Comparison of ENCODE assay signal across 8 cellular contexts in the genomic region with DNA sequence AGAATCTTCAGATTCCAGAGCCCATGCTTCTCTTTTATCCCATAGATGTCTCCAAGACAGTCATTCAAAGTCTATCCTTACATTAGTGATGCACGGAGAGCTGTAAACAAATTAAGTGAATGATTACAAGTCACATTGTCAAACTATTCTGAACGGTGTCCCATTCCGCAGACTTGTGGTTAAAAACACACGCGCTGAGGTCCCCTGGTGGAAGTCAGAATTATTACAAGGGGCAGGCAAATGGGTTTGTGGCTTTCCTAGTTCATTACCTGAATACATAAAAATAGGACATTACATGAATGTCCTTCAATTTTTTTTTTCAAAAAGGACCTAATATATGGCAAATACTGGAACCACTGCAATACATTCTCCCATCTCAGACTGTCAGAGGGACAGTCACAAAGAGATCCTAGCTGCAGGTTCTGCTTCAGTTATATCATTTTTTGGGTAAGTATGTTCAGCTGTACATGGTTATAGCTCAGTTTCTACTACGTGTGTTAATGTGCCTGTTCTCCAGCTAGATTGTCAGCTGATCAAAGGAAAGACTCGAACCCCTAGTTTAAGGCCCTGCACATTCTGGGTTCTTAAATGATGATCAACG. TPM values are rescaled to one million over a fixed set of nuclear protein-coding genes. Genes with fewer than 3 reads are reported as not detected.
DNase-seq lines count a peak whose midpoint lies in the region; ATAC-seq and TF ChIP-seq lines count a peak whose summit lies in the region.

No MANE protein-coding gene starts in this region.

- H4K20me1 ChIP-seq in Karpas-422 (ENCODE audit: insufficient read depth, low read depth, low read length) = no peaks in the 10 kb centered on the region

- H2AFZ ChIP-seq in Karpas-422 (ENCODE audit: low read length) = no peak overlapping the region

- H3K27ac ChIP-seq in Karpas-422 (ENCODE audit: low read length) (no peak overlapping the region), spleen (no peak overlapping the region)

- intact Hi-C loops in spleen (cut with DNase I; ENCODE audit: low total_unique reads) = no loop called here

- H3K27me3 ChIP-seq in Karpas-422 (ENCODE audit: low read length) (0 out of 2 replicates have a peak, but pooled peaks cover 3% of the 10 kb centered on the region), spleen (replicated peaks in 1 of 7) (peaks cover 0 to 21% (median 0%) of the 10 kb centered on the region in 7 donors)

- H3K4me1 ChIP-seq in Karpas-422 (ENCODE audit: low read length) (no peaks in the 10 kb centered on the region), spleen (peaks cover 6 to 35% (median 20%) of the 10 kb centered on the region in 6 donors)

- TF ChIP-seq POLR2A in spleen (IDR thresholded peaks at IDR 0.05) = no peak

- TF ChIP-seq CTCF in astrocyte of the cerebellum (IDR thresholded peaks at IDR 0.05; ENCODE audit: low read depth, low read length, missing control alignments) (peak; percentile 84), spleen (IDR thresholded peaks at IDR 0.05 in 8 of 11, conservative IDR thresholded peaks at IDR 0.05 in 3 of 11) (peak; percentile 59 to 90 (median 81))

- peak; percentile 61 for DNase-seq in G401 (ENCODE audit: low spot score)
- peak; percentile 85 for DNase-seq in Karpas-422
- DNase-seq in SK-MEL-5 (ENCODE audit: low read depth, low spot score) = peak; percentile 70
- DNase-seq in astrocyte of the cerebellum (ENCODE audit: low read depth) = peak; percentile 42
- DNase-seq in iPS-NIHi11 (ENCODE audit: low spot score) = peak; percentile 51
- no peak for DNase-seq in spleen
- DNase-seq in GM19238 (ENCODE audit: insufficient read length, low spot score) = no peak

- in situ Hi-C loops in G401 (cut with HindIII; ENCODE audit: low sequenced_read_pairs) = no loop called here
- in situ Hi-C loops in SK-MEL-5 (cut with HindIII; ENCODE audit: low pct_unique_long_range_greater_than_20kb, low sequenced_read_pairs) = no loop called here
- in situ Hi-C loops in astrocyte of the cerebellum (cut with HindIII; ENCODE audit: low sequenced_read_pairs) = loop anchor here (25.0 kb wide), 1 partner anchor 191 kb away; no protein-coding TSS in a partner anchor

- WGBS in spleen, 5 donors = 17 to 26% (median 22%) methylated on average over 8 of the region's 8 CpGs

- H3K4me2 ChIP-seq in Karpas-422 (ENCODE audit: low read depth, low read length, poor library complexity, severe bottlenecking) = peak overlapping the region; percentile 2

- peak; percentile 62 for ATAC-seq in GM21737 (IDR thresholded peaks at IDR 0.05; ENCODE audit: unreplicated experiment)

- H3K9ac ChIP-seq in Karpas-422 (ENCODE audit: low read length) = no peak overlapping the region

- H3K9me3 ChIP-seq in Karpas-422 (ENCODE audit: low read length) (no peaks in the 10 kb centered on the region), spleen (no peaks in the 10 kb centered on the region)

- H3K9me2 ChIP-seq in Karpas-422 (replicated peaks; ENCODE audit: insufficient read depth, low read length) = no peaks in the 10 kb centered on the region

- H3K4me3 ChIP-seq in Karpas-422 (ENCODE audit: low read length) (no peak overlapping the region), astrocyte of the cerebellum (ENCODE audit: low read depth, low read length) (no peak overlapping the region), spleen (peak overlapping the region in 1 of 8 donors; percentile 32)

- H3K36me3 ChIP-seq in Karpas-422 (ENCODE audit: insufficient read depth, low read length) (no peaks in the 10 kb centered on the region), spleen (no peaks in the 10 kb centered on the region)

- H3K79me2 ChIP-seq in Karpas-422 (ENCODE audit: low read length) = no peaks in the 10 kb centered on the region

RNA-seq across cellular contexts. Expression of gene STON2, which starts 53.1 kb away (rescaled TPM):
- 0.10 TPM in 1 of 2 replicates, not detected in the other for total RNA-seq in G401 (2014; rRNA removed; shearing (Covaris generic))
- not detected in 2 replicates for total RNA-seq in Karpas-422 (2014; rRNA removed; shearing (Covaris generic); ENCODE audit: low replicate concordance)
- 14.8 and 16.3 TPM in 2 replicates for total RNA-seq in SK-MEL-5 (2014; rRNA removed; shearing (Covaris generic))
- polyA plus RNA-seq in SK-MEL-5 (2015; cell fraction: cytosol; rRNA removed) = 6.0 and 8.3 TPM in 2 replicates
- 2.5 and 4.7 TPM in 2 replicates for polyA plus RNA-seq in SK-MEL-5 (2015; cell fraction: nucleus; rRNA removed)
- total RNA-seq in spleen = 100 to 1,000 TPM in 6 of 7 donors, 10 to 100 TPM in 1; 84.6 to 236 (median 190) TPM
- 10 to 100 TPM in 1 of 3 donors, 1 to 10 TPM in 2; 3.5 to 13.0 (median 4.7) TPM for polyA plus RNA-seq in spleen

Comparison
In these comparisons a context has a peak if more than half of its experiments do, and no peak if none do; other contexts are left out.
1. DNase-seq: peak in G401 (single experiment), Karpas-422 (single experiment), SK-MEL-5 (single experiment), astrocyte of the cerebellum (single experiment) and iPS-NIHi11 (single experiment); none in spleen (single experiment) and GM19238 (single experiment).
2. RNA of gene STON2, which starts 53.1 kb away (total RNA-seq): 84.6 to 236 TPM in spleen and 14.8 to 16.3 TPM in SK-MEL-5; 0.10 TPM in G401 and not detected in Karpas-422; every median in the first group is over 10 times any median in the second.